In the genomic region with DNA sequence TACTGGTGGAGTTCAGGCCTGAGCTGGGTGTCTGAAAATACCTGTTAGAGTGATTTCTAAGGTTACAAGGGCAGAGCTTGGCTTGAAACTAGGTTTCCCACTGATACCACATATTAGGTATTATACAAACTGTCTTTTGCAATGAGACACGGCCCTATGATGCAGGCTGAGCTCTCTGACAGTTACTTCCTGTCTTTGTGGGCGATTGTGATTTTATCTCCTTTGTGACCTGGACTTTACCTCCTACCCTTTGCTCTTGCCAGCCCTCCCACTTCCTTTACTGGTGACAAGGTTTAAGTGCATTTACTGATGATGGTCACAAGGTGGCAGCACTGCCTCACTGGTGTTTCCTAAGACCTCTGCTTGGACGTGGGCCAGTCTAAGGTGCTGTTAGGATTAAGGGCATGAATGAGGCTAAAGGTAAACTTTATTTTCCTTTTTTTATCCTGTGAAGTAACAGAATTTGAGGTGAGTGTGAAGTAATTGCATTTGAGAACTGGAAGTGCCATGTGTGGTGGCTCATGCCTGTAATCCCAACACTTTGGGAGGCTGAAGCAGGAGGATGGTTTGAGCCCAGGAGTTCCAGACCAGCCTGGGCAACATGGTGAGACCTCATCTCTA, we compare ENCODE assay signal across 1 cellular context.
TF ChIP-seq lines count a peak whose summit lies in the region.

No MANE protein-coding gene starts in this region.

TF ChIP-seq in HCT116, 20 proteins besides CTCF, POLR2A, EP300 and RAD21 (continued from another document):
- TF ChIP-seq TCF7L2 (IDR thresholded peaks at IDR 0.05; ENCODE audit: borderline replicate concordance, extremely low read depth, insufficient read depth, insufficient read length) = no peak
- TF ChIP-seq FOSL1 (IDR thresholded peaks at IDR 0.05; ENCODE audit: low read depth) = no peak
- no peak for TF ChIP-seq SP1 (IDR thresholded peaks at IDR 0.05; ENCODE audit: low read depth)
- TF ChIP-seq, protein P1, sequence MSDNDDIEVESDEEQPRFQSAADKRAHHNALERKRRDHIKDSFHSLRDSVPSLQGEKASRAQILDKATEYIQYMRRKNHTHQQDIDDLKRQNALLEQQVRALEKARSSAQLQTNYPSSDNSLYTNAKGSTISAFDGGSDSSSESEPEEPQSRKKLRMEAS (IDR thresholded peaks at IDR 0.05) = no peak
- no peak for TF ChIP-seq EZH2phosphoT487 (IDR thresholded peaks at IDR 0.05; ENCODE audit: borderline replicate concordance)
- TF ChIP-seq, protein P2, sequence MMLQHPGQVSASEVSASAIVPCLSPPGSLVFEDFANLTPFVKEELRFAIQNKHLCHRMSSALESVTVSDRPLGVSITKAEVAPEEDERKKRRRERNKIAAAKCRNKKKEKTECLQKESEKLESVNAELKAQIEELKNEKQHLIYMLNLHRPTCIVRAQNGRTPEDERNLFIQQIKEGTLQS (IDR thresholded peaks at IDR 0.05) = no peak
